Comparison of ENCODE assay signal across 31 cellular contexts in genomic region chr3:194874783-194875182, GRCh38.
"Had no signal": no experiment of that assay in that cellular context is flagged by ENCODE, and none has a peak within 500 bp of the region (broad histone marks: within the 10 kb centered on the region; RNA-seq: fewer than 3 reads in every experiment).

No MANE protein-coding gene starts in this region.

- H3K27me3 ChIP-seq: adrenal gland, body of pancreas, cardiac muscle cell, colonic mucosa, esophagus squamous epithelium, heart right ventricle, neutrophil, ovary, sigmoid colon, stomach, thyroid gland, upper lobe of right lung had no signal

- DNase-seq: activated CD4-positive, alpha-beta T cell treated with anti-CD3 and anti-CD28 coated beads for 48 hours; activated CD4-positive, alpha-beta T cell treated with anti-CD3 and anti-CD28 coated beads, Interleukin-2, amount 50 U/mL, for 48 hours; activated effector memory CD4-positive, alpha-beta T cell treated with Interleukin-2 at 50 U/mL for 16 hours; activated naive CD4-positive, alpha-beta T cell treated with anti-CD3 and anti-CD28 coated beads for 36 hours; activated naive CD8-positive, alpha-beta T cell treated with anti-CD3 and anti-CD28 coated beads for 36 hours; body of pancreas; cerebellar nuclear complex; colonic mucosa; dorsolateral prefrontal cortex; esophagus squamous epithelium; foreskin melanocyte; heart right ventricle; left ventricle myocardium inferior; mesendoderm; mucosa of descending colon; nephron progenitor cell; ovary; sigmoid colon; small intestine; stimulated activated CD4-positive, alpha-beta T cell treated with anti-CD3 and anti-CD28 coated beads, Interleukin-1b, Interleukin-23, amount 100 ng/mL, for 48 hours; stimulated activated naive B cell treated with anti-CD40 and anti-IgM and Interleukin-4, amounts not matched to agents 10 μg/mL and 1 μg/mL and 100 μg/mL, for 72 hours; stomach; thyroid gland; upper lobe of right lung; WERI-Rb-1 had no signal

- H3K27ac Mint-ChIP-seq: activated naive CD4-positive, alpha-beta T cell treated with anti-CD3 and anti-CD28 coated beads for 36 hours; activated naive CD8-positive, alpha-beta T cell treated with anti-CD3 and anti-CD28 coated beads for 36 hours; nephron progenitor cell; progenitor cell of endocrine pancreas; stimulated activated naive B cell treated with anti-CD40 and anti-IgM and Interleukin-4, amounts not matched to agents 10 μg/mL and 1 μg/mL and 100 μg/mL, for 72 hours had no signal

- ATAC-seq: activated CD4-positive, CD25-positive, alpha-beta regulatory T cell treated with anti-CD3 and anti-CD28 coated beads, Interleukin-2, amount 50 U/mL, for 24 hours; body of pancreas; heart right ventricle; mucosa of descending colon; stimulated activated naive B cell treated with anti-CD40 and anti-IgM and Interleukin-4, amounts not matched to agents 10 μg/mL and 1 μg/mL and 100 μg/mL, for 72 hours; upper lobe of right lung had no signal

- H3K9me3 Mint-ChIP-seq: activated naive CD4-positive, alpha-beta T cell treated with anti-CD3 and anti-CD28 coated beads for 36 hours; activated naive CD8-positive, alpha-beta T cell treated with anti-CD3 and anti-CD28 coated beads for 36 hours; stimulated activated naive B cell treated with anti-CD40 and anti-IgM and Interleukin-4, amounts not matched to agents 10 μg/mL and 1 μg/mL and 100 μg/mL, for 72 hours had no signal

- H3K4me3 Mint-ChIP-seq: activated naive CD4-positive, alpha-beta T cell treated with anti-CD3 and anti-CD28 coated beads for 36 hours; activated naive CD8-positive, alpha-beta T cell treated with anti-CD3 and anti-CD28 coated beads for 36 hours; nephron progenitor cell; stimulated activated naive B cell treated with anti-CD40 and anti-IgM and Interleukin-4, amounts not matched to agents 10 μg/mL and 1 μg/mL and 100 μg/mL, for 72 hours had no signal

- H3K4me3 ChIP-seq: adrenal gland, body of pancreas, cardiac muscle cell, colonic mucosa, dorsolateral prefrontal cortex, esophagus squamous epithelium, heart right ventricle, left ventricle myocardium inferior, lung, mucosa of descending colon, ovary, sigmoid colon, stomach, thyroid gland, upper lobe of right lung had no signal

- H3K4me1 ChIP-seq: colonic mucosa had no signal

- H3K36me3 ChIP-seq: adrenal gland, cardiac muscle cell, colonic mucosa, esophagus squamous epithelium, heart right ventricle, left ventricle myocardium inferior, neutrophil, ovary, sigmoid colon, stomach, thyroid gland, upper lobe of right lung, WERI-Rb-1 had no signal

- H3K27me3 Mint-ChIP-seq: activated naive CD8-positive, alpha-beta T cell treated with anti-CD3 and anti-CD28 coated beads for 36 hours had no signal

- H3K27ac ChIP-seq: adrenal gland, body of pancreas, cardiac muscle cell, colonic mucosa, dorsolateral prefrontal cortex, esophagus squamous epithelium, heart right ventricle, left ventricle myocardium inferior, neutrophil, ovary, sigmoid colon, stomach, thyroid gland, upper lobe of right lung, WERI-Rb-1 had no signal

- H3K36me3 Mint-ChIP-seq: activated naive CD8-positive, alpha-beta T cell treated with anti-CD3 and anti-CD28 coated beads for 36 hours; stimulated activated naive B cell treated with anti-CD40 and anti-IgM and Interleukin-4, amounts not matched to agents 10 μg/mL and 1 μg/mL and 100 μg/mL, for 72 hours had no signal

- H3K9me3 ChIP-seq: adrenal gland, body of pancreas, colonic mucosa, mucosa of descending colon, neutrophil, ovary, stomach, thyroid gland, upper lobe of right lung had no signal
